ENCODE assay signal across 12 cellular contexts in genomic region chr4:87354168-87355102, GRCh38. TPM values are rescaled to one million over a fixed set of nuclear protein-coding genes. Genes with fewer than 3 reads are reported as not detected.
DNase-seq lines count a peak whose midpoint lies in the region; ATAC-seq and TF ChIP-seq lines count a peak whose summit lies in the region.
"Had no signal": no experiment of that assay in that cellular context is flagged by ENCODE, and none has a peak within 500 bp of the region (broad histone marks: within the 10 kb centered on the region; RNA-seq: fewer than 3 reads in every experiment).

No MANE protein-coding gene starts in this region.

- H3K4me3 ChIP-seq in coronary artery, result peak overlapping the region; percentile 30
- no peak overlapping the region for H3K4me3 ChIP-seq in osteoblast (ENCODE audit: insufficient read depth, low read length)
- H3K4me3 ChIP-seq in SK-N-SH (ENCODE audit: low read depth in 2 of 2, low read length in 1 of 2), result no peak overlapping the region

- peak; percentile 12 for DNase-seq in AG20443 (ENCODE audit: low spot score)
- peak; percentile 39 for DNase-seq in M059J (ENCODE audit: low read depth)
- no peak for DNase-seq in coronary artery (ENCODE audit: low spot score)
- no peak for DNase-seq in osteoblast (ENCODE audit: insufficient read length, low spot score, missing footprints)
- no peak for DNase-seq in SK-N-SH
- DNase-seq in COLO829 (ENCODE audit: low spot score), result no peak
- DNase-seq: NCI-H187 had no signal

- H3K9ac ChIP-seq in SK-N-SH, result no peak overlapping the region

- ATAC-seq in HG02870 (IDR thresholded peaks at IDR 0.05; ENCODE audit: unreplicated experiment) (no peak), GM21786 (IDR thresholded peaks at IDR 0.05; ENCODE audit: unreplicated experiment) (no peak)

- no peak for TF ChIP-seq CTCF in coronary artery (IDR thresholded peaks at IDR 0.05)
- no peak for TF ChIP-seq CTCF in osteoblast (IDR thresholded peaks at IDR 0.05; ENCODE audit: extremely low read depth, low read depth, low read length)
- no peak for TF ChIP-seq CTCF in SK-N-SH (IDR thresholded peaks at IDR 0.05)

- H4K20me1 ChIP-seq in osteoblast (ENCODE audit: insufficient read depth, low read length) (no peaks in the 10 kb centered on the region), SK-N-SH (ENCODE audit: insufficient read depth) (no peaks in the 10 kb centered on the region)

- H3K27me3 ChIP-seq in osteoblast (ENCODE audit: insufficient read depth, low read length) (no peaks in the 10 kb centered on the region), SK-N-SH (ENCODE audit: insufficient read depth) (no peaks in the 10 kb centered on the region)

- H2AFZ ChIP-seq in osteoblast (ENCODE audit: low read length), result no peak overlapping the region
- no peak overlapping the region for H2AFZ ChIP-seq in SK-N-SH (ENCODE audit: low read depth)

- no peak for TF ChIP-seq RAD21 in SK-N-SH (IDR thresholded peaks at IDR 0.05; ENCODE audit: low read length)

- H3K79me2 ChIP-seq in osteoblast (ENCODE audit: insufficient read depth, low read length) (no peaks in the 10 kb centered on the region), SK-N-SH (ENCODE audit: insufficient read depth) (no peaks in the 10 kb centered on the region; the same call in 1 of the 2 replicates)

- no peaks in the 10 kb centered on the region for H3K36me3 ChIP-seq in osteoblast (ENCODE audit: insufficient read depth, low read length)
- peaks cover 17 to 58% of the 10 kb centered on the region in 2 experiments for H3K36me3 ChIP-seq in SK-N-SH (replicated peaks in 1 of 2; ENCODE audit: control insufficient read depth in 1 of 2, insufficient read depth in 2 of 2, low read length in 1 of 2)
- H3K36me3 ChIP-seq: WERI-Rb-1 had no signal

- H3K4me1 ChIP-seq in osteoblast (ENCODE audit: insufficient read depth, low read length) (peaks cover 14% of the 10 kb centered on the region), SK-N-SH (ENCODE audit: control insufficient read depth in 1 of 2, insufficient read depth in 2 of 2, low read depth in 1 of 2, low read length in 1 of 2) (no peaks in the 10 kb centered on the region)

- peaks cover 9% of the 10 kb centered on the region for H3F3A ChIP-seq in SK-N-SH (replicated peaks; ENCODE audit: insufficient read depth)

- WGBS in SK-N-SH (ENCODE audit: low lambda C conversion rate), result 89% methylated on average over 7 of the region's 7 CpGs

- TF ChIP-seq EP300 in SK-N-SH (IDR thresholded peaks at IDR 0.05; ENCODE audit: borderline replicate concordance in 1 of 2, low read depth in 1 of 2, low read length in 1 of 2), result no peak

- H3K4me2 ChIP-seq in osteoblast (ENCODE audit: insufficient read depth, low read length), result peak overlapping the region; percentile 49
- no peak overlapping the region for H3K4me2 ChIP-seq in SK-N-SH

- POLR2A ChIA-PET in SK-N-SH (lab: Yijun Ruan, JAX), result no interaction called here

- CTCF ChIA-PET in SK-N-SH (lab: Yijun Ruan, JAX), result interaction anchor here (1.2 kb wide), 1 partner anchor 12 kb away, joined by 3 read pairs; no protein-coding TSS in a partner anchor

- no peaks in the 10 kb centered on the region for H3K9me2 ChIP-seq in SK-N-SH

- H3K9me3 ChIP-seq in osteoblast (ENCODE audit: low read depth, low read length) (no peaks in the 10 kb centered on the region), SK-N-SH (no peaks in the 10 kb centered on the region)

- H3K27ac ChIP-seq in coronary artery, result peak overlapping the region; percentile 25 to 50
- H3K27ac ChIP-seq in osteoblast (ENCODE audit: low read depth, low read length), result peak overlapping the region; percentile 32
- H3K27ac ChIP-seq in SK-N-SH (ENCODE audit: low read depth in 2 of 2, low read length in 1 of 2), result no peak overlapping the region
- H3K27ac ChIP-seq: WERI-Rb-1 had no signal

TF ChIP-seq in SK-N-SH, 30 proteins besides CTCF, POLR2A, EP300 and RAD21:
- TF ChIP-seq MAX (IDR thresholded peaks at IDR 0.05; ENCODE audit: low read depth), result no peak
- TF ChIP-seq PBX3 (IDR thresholded peaks at IDR 0.05), result no peak
- no peak for TF ChIP-seq YY1 (IDR thresholded peaks at IDR 0.05; ENCODE audit: low read depth)
- no peak for TF ChIP-seq SIN3A (IDR thresholded peaks at IDR 0.05; ENCODE audit: borderline replicate concordance, low read depth, low read length)
- TF ChIP-seq FOSL2 (IDR thresholded peaks at IDR 0.05; ENCODE audit: borderline replicate concordance, low read depth), result no peak
- no peak for TF ChIP-seq TAF1 (IDR thresholded peaks at IDR 0.05; ENCODE audit: borderline replicate concordance, low read depth, low read length)
- no peak for TF ChIP-seq JUND (IDR thresholded peaks at IDR 0.05)
- TF ChIP-seq FOXM1 (IDR thresholded peaks at IDR 0.05; ENCODE audit: low read depth), result no peak
- no peak for TF ChIP-seq NRF1 (IDR thresholded peaks at IDR 0.05; ENCODE audit: low read depth, low read length)
- TF ChIP-seq EZH2phosphoT487 (IDR thresholded peaks at IDR 0.05; ENCODE audit: borderline replicate concordance, low read depth), result no peak
- TF ChIP-seq FOXJ3 (CRISPR knock-in tag; IDR thresholded peaks at IDR 0.05), result no peak
- TF ChIP-seq SMC3 (IDR thresholded peaks at IDR 0.05; ENCODE audit: low read depth, low read length), result no peak
- no peak for TF ChIP-seq GABPA (IDR thresholded peaks at IDR 0.05; ENCODE audit: low read depth)

RNA-seq across cellular contexts. Expression of gene HSD17B13, which starts 31.8 kb away (rescaled TPM):
- total RNA-seq in M059J (2014; rRNA removed; shearing (Covaris generic)), result 0.10 TPM in 1 of 2 replicates, not detected in the other
- under 0.01 TPM in 2 replicates for total RNA-seq in osteoblast
- 0.05 and 0.13 TPM in 2 replicates for polyA plus RNA-seq in SK-N-SH (2012; rRNA removed)
- polyA plus RNA-seq in SK-N-SH (2012; cell fraction: cytosol; rRNA removed), result 0.06 and 0.08 TPM in 2 replicates
- 0.31 TPM in 2 replicates for polyA plus RNA-seq in SK-N-SH (2012; cell fraction: nucleus; rRNA removed)
- total RNA-seq: G401, SK-MEL-5 had no signal

RNA-seq across cellular contexts. Expression of gene HSD17B11, which starts 36.6 kb away (rescaled TPM):
- 19.1 and 26.1 TPM in 2 replicates for total RNA-seq in M059J (2014; rRNA removed; shearing (Covaris generic))
- total RNA-seq in osteoblast, result 46.9 and 49.6 TPM in 2 replicates
- polyA plus RNA-seq in SK-N-SH (2012; rRNA removed), result 13.2 and 17.7 TPM in 2 replicates
- 23.1 and 27.5 TPM in 2 replicates for polyA plus RNA-seq in SK-N-SH (2012; cell fraction: cytosol; rRNA removed)
- 3.7 and 8.4 TPM in 2 replicates for polyA plus RNA-seq in SK-N-SH (2012; cell fraction: nucleus; rRNA removed)

Comparison
In these comparisons a context has a peak if more than half of its experiments do, and no peak if none do; other contexts are left out.
1. DNase-seq: peak in AG20443 (single experiment) and M059J (single experiment); none in coronary artery (single experiment), osteoblast (single experiment), SK-N-SH (single experiment) and COLO829 (single experiment).
2. H3K27ac ChIP-seq: peak in coronary artery (2 of 2) and osteoblast (single experiment); none in SK-N-SH (0 of 2).